27 cellular contexts compared by ENCODE assay signal in the genomic region with DNA sequence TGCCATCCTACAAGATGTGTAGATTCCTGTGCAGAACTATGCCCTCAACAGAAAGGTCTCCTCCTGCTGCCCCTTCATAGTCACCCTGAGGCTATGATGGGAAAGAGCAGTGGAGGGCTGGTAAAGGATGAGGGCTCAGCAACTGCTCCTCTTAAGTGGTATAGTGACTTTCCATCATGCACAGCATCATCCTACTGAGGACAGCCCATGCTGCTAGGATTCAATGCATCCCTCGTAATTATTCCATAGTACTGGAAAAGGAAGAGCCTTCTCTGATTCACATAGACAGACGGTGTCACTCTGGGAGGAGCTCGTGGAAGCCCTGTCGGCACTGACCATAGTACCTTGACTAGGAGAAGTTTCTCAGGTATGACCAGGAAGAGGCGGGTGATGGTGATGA. TPM values are rescaled to one million over a fixed set of nuclear protein-coding genes. Genes with fewer than 3 reads are reported as not detected.
DNase-seq lines count a peak whose midpoint lies in the region; TF ChIP-seq lines count a peak whose summit lies in the region.
"Had no signal": no experiment of that assay in that cellular context is flagged by ENCODE, and none has a peak within 500 bp of the region (broad histone marks: within the 10 kb centered on the region; RNA-seq: fewer than 3 reads in every experiment).

No MANE protein-coding gene starts in this region.

- no peak for TF ChIP-seq CTCF in esophagus muscularis mucosa (IDR thresholded peaks at IDR 0.05)

- TF ChIP-seq POLR2A in esophagus muscularis mucosa (IDR thresholded peaks at IDR 0.05; ENCODE audit: low read depth): no peak

- H3K27me3 ChIP-seq in esophagus muscularis mucosa: no peaks in the 10 kb centered on the region
- H3K27me3 ChIP-seq: BLaER1; BLaER1 treated with 17β-estradiol and CSF1 and Interleukin-3, amounts not matched to agents 10 nM and 100 nM had no signal

- DNase-seq in esophagus muscularis mucosa (ENCODE audit: extremely low spot score): peak; percentile 57
- no peak for DNase-seq in GOT3 (lab: John Stamatoyannopoulos, UW)
- DNase-seq: 8988T; ACHN; AML-193; BE2C; C1 segment of cervical spinal cord; Caco-2; Calu3; CD4-positive, alpha-beta memory T cell; CD4-positive, alpha-beta T cell; CD4-positive, CD25-positive, alpha-beta regulatory T cell; CD8-positive, alpha-beta memory T cell; CD8-positive, alpha-beta T cell; COR-L47; DMS 273 treated with DMSO at 0.1 percent for 48 hours; DMS153; DMS53; DMS79; DMS79 treated with DMSO at 0.1 percent for 48 hours; DND-41; EL had no signal

- H3K36me3 ChIP-seq in esophagus muscularis mucosa: no peaks in the 10 kb centered on the region
- H3K36me3 ChIP-seq: BE2C; BLaER1; BLaER1 treated with 17β-estradiol and CSF1 and Interleukin-3, amounts not matched to agents 10 nM and 100 nM had no signal

- H3K9me3 ChIP-seq in esophagus muscularis mucosa: no peaks in the 10 kb centered on the region
- H3K9me3 ChIP-seq: A549, BE2C, Caco-2 had no signal

- no peaks in the 10 kb centered on the region for H3K4me1 ChIP-seq in esophagus muscularis mucosa
- H3K4me1 ChIP-seq: A549; BE2C; BLaER1; BLaER1 treated with 17β-estradiol and CSF1 and Interleukin-3, amounts not matched to agents 10 nM and 100 nM had no signal

- 97% methylated on average over 5 of the region's 5 CpGs for WGBS in esophagus muscularis mucosa

- no peak overlapping the region for H3K4me3 ChIP-seq in esophagus muscularis mucosa
- H3K4me3 ChIP-seq: A549; BLaER1; BLaER1 treated with 17β-estradiol and CSF1 and Interleukin-3, amounts not matched to agents 10 nM and 100 nM had no signal

- no peak for TF ChIP-seq EP300 in esophagus muscularis mucosa (IDR thresholded peaks at IDR 0.05)

- no peak overlapping the region for H3K27ac ChIP-seq in esophagus muscularis mucosa (replicated peaks in 1 of 4)
- H3K27ac ChIP-seq: 22Rv1; A549; BLaER1; BLaER1 treated with 17β-estradiol and CSF1 and Interleukin-3, amounts not matched to agents 10 nM and 100 nM; C4-2B had no signal

- intact Hi-C loops in esophagus muscularis mucosa (cut with DNase I): no loop called here

RNA-seq across cellular contexts. Expression of a gene that starts 47.6 kb away (rescaled TPM):
- total RNA-seq in esophagus muscularis mucosa: 10 to 100 TPM; 46.4 to 95.3 (median 63.7) TPM
